Comparison of ENCODE assay signal across 16 cellular contexts in genomic region chr18:55706893-55707292, GRCh38.
A peak's percentile ranks its signal among the peaks of the same experiment; 100 is the strongest.
DNase-seq lines count a peak whose midpoint lies in the region; ATAC-seq, FAIRE-seq and TF ChIP-seq lines count a peak whose summit lies in the region.
"Had no signal": no experiment of that assay in that cellular context is flagged by ENCODE, and none has a peak within 500 bp of the region (broad histone marks: within the 10 kb centered on the region; RNA-seq: fewer than 3 reads in every experiment).

No MANE protein-coding gene starts in this region.

- H3K27ac ChIP-seq in AG04450 (ENCODE audit: low read depth, low read length) (no peak overlapping the region), K562 (ENCODE audit: extremely low read depth, low read depth, low read length) (no peak overlapping the region), spleen (no peak overlapping the region)
- H3K27ac ChIP-seq: prostate gland had no signal

- H2AFZ ChIP-seq in K562 (ENCODE audit: low read depth, low read length): no peak overlapping the region

- CTCF ChIA-PET in AG04450 (lab: Charles Lee): interaction anchor here (0.6 kb wide), 1 partner anchor 487 kb away, joined by 3 read pairs; no protein-coding TSS in a partner anchor
- CTCF ChIA-PET in K562 (lab: Yijun Ruan, JAX; ENCODE audit: low intra/inter-chr PET ratio): no interaction called here

- DNase-seq in AG04450 (ENCODE audit: low read depth, low spot score) (peak; percentile 51), HS-27A (ENCODE audit: low read depth) (peak; percentile 87), K562 (ENCODE audit: extremely low read depth in 1 of 4, low spot score in 3 of 4) (no peak), iris pigment epithelial cell (ENCODE audit: low read depth) (peak; percentile 81), Right ventricle myocardium superior (no peak), cortex of kidney (lab: John Stamatoyannopoulos, UW) (no peak), spleen (no peak), CD1c-positive myeloid dendritic cell (ENCODE audit: extremely low spot score) (no peak)
- DNase-seq: activated CD4-positive, alpha-beta T cell treated with anti-CD3 and anti-CD28 coated beads, Interleukin-2, amount 50 U/mL, for 1 hour; activated naive CD8-positive, alpha-beta T cell treated with anti-CD3 and anti-CD28 coated beads, Interleukin-2, amount 10 ng/mL, durations not matched to agents 7 days and 5 days; activated T-cell treated with anti-CD3 and anti-CD28 coated beads, Interleukin-2, amount 50 U/mL, for 4 hours; hippocampal formation; KBM-7; NCI-H1092 treated with DMSO at 0.1 percent for 48 hours; NCI-H345 had no signal

- no peaks in the 10 kb centered on the region for H3K79me2 ChIP-seq in K562 (ENCODE audit: control insufficient read depth, insufficient read depth, low read length)

- H4K20me1 ChIP-seq in K562 (replicated peaks; ENCODE audit: control insufficient read depth, insufficient read depth, low read length): no peaks in the 10 kb centered on the region

- H3K4me1 ChIP-seq in K562 (replicated peaks in 1 of 2; ENCODE audit: control insufficient read depth in 2 of 2, insufficient read depth in 2 of 2, low read length in 2 of 2) (no peaks in the 10 kb centered on the region), spleen (no peaks in the 10 kb centered on the region)
- H3K4me1 ChIP-seq: prostate gland had no signal

- peaks cover 3% of the 10 kb centered on the region; the same call in 1 of the 2 replicates for H3K9me3 ChIP-seq in AG04450 (ENCODE audit: control insufficient read depth, insufficient read depth, low read length)
- H3K9me3 ChIP-seq in K562 (replicated peaks; ENCODE audit: control insufficient read depth, insufficient read depth, low read depth, low read length): no peaks in the 10 kb centered on the region; the same call in 1 of the 2 replicates
- peaks cover 0 to 25% (median 16%) of the 10 kb centered on the region in 8 donors for H3K9me3 ChIP-seq in spleen
- H3K9me3 ChIP-seq: prostate gland had no signal

- in situ Hi-C loops in K562 (cut with MboI): no loop called here

- BruUV-seq in K562 (replicated peaks; lab: Mats Ljungman, UMichigan): no TSS peak

- no peak overlapping the region for H3K4me3 ChIP-seq in AG04450 (ENCODE audit: low read depth, low read length)
- H3K4me3 ChIP-seq in K562: no peak overlapping the region
- H3K4me3 ChIP-seq in spleen: no peak overlapping the region
- H3K4me3 ChIP-seq: prostate gland had no signal

- TF ChIP-seq CTCF in AG04450 (IDR thresholded peaks at IDR 0.05; ENCODE audit: low read depth, low read length) (no peak), K562 (IDR thresholded peaks at IDR 0.05 in 2 of 3, conservative IDR thresholded peaks at IDR 0.05 in 1 of 3; ENCODE audit: insufficient read depth in 2 of 3, low read depth in 1 of 3, low read length in 3 of 3) (no peak), spleen (IDR thresholded peaks at IDR 0.05 in 8 of 11, conservative IDR thresholded peaks at IDR 0.05 in 3 of 11) (no peak)

- intact Hi-C loops in K562 (cut with micrococcal nuclease): no loop called here
- intact Hi-C loops in Right ventricle myocardium superior (cut with DNase I): no loop called here
- intact Hi-C loops in spleen (cut with DNase I; ENCODE audit: low total_unique reads): no loop called here

- FAIRE-seq in K562 (lab: Jason Lieb, UNC): no peak

- no peak overlapping the region for H3K9ac ChIP-seq in K562 (ENCODE audit: insufficient read depth in 1 of 2, low read depth in 2 of 2, low read length in 2 of 2)

- ATAC-seq in K562 (no peak), Right ventricle myocardium superior (ENCODE audit: poor library complexity) (no peak)
- ATAC-seq: activated T-cell treated with anti-CD3 and anti-CD28 coated beads, Interleukin-2, amount 50 U/mL, for 4 hours had no signal

- no peak overlapping the region for H3K4me2 ChIP-seq in K562 (ENCODE audit: insufficient read depth, low read length)

- H3K36me3 ChIP-seq in K562 (ENCODE audit: control insufficient read depth, insufficient read depth, low read length) (no peaks in the 10 kb centered on the region), spleen (no peaks in the 10 kb centered on the region)
- H3K36me3 ChIP-seq: prostate gland had no signal

- TF ChIP-seq POLR2A in K562 (conservative IDR thresholded peaks at IDR 0.05): no peak
- no peak for TF ChIP-seq POLR2A in spleen (IDR thresholded peaks at IDR 0.05)

- WGBS in K562 (ENCODE audit: insufficient coverage, low coverage, missing lambda C conversion rate): 30% methylated on average over 3 of the region's 3 CpGs
- 71 to 86% (median 85%) methylated on average over 3 of the region's 3 CpGs for WGBS in spleen, 5 donors

- H3K27me3 ChIP-seq in AG04450 (ENCODE audit: control insufficient read depth, insufficient read depth, low read length) (no peaks in the 10 kb centered on the region), K562 (ENCODE audit: control insufficient read depth in 2 of 2, insufficient read depth in 2 of 2, low read length in 2 of 2) (no peaks in the 10 kb centered on the region), spleen (replicated peaks in 1 of 7) (no peaks in the 10 kb centered on the region)

- no peak for TF ChIP-seq EP300 in K562 (IDR thresholded peaks at IDR 0.05; ENCODE audit: low read length)

- POLR2A ChIA-PET in AG04450 (lab: Yijun Ruan, JAX) (no interaction called here), K562 (lab: Yijun Ruan, JAX) (no interaction called here)

- H3K9me1 ChIP-seq in K562 (ENCODE audit: control insufficient read depth, insufficient read depth, low read length): no peaks in the 10 kb centered on the region

- no peak for TF ChIP-seq RAD21 in K562 (CRISPR knock-in tag; conservative IDR thresholded peaks at IDR 0.05 in 1 of 2, IDR thresholded peaks at IDR 0.05 in 1 of 2)

TF ChIP-seq in K562, 482 proteins besides CTCF, POLR2A, EP300 and RAD21:
- TF ChIP-seq STAT5A (IDR thresholded peaks at IDR 0.05; ENCODE audit: borderline replicate concordance, low read length): no peak
- TF ChIP-seq RBM25 (IDR thresholded peaks at IDR 0.05; ENCODE audit: low read depth, low read length, severe bottlenecking): peak; percentile 60
- TF ChIP-seq HMG20B (CRISPR knock-in tag; IDR thresholded peaks at IDR 0.05): no peak
- TF ChIP-seq ZSCAN29 (IDR thresholded peaks at IDR 0.05): no peak
- no peak for TF ChIP-seq CHCHD3 (CRISPR knock-in tag; IDR thresholded peaks at IDR 0.05)
- no peak for TF ChIP-seq LCOR (CRISPR knock-in tag; IDR thresholded peaks at IDR 0.05)
- TF ChIP-seq ZNF224 (CRISPR knock-in tag; IDR thresholded peaks at IDR 0.05): no peak
- TF ChIP-seq ZBTB26 (CRISPR knock-in tag; IDR thresholded peaks at IDR 0.05): no peak
- no peak for TF ChIP-seq ZNF592 (IDR thresholded peaks at IDR 0.05)
- peak; percentile 40 for TF ChIP-seq ZFP36 (IDR thresholded peaks at IDR 0.05; ENCODE audit: low read depth, low read length, partially characterized antibody)
- no peak for TF ChIP-seq SMARCA5 (IDR thresholded peaks at IDR 0.05)
- no peak for TF ChIP-seq JUNB (CRISPR knock-in tag; conservative IDR thresholded peaks at IDR 0.05)
- TF ChIP-seq NR2C1 (IDR thresholded peaks at IDR 0.05): no peak
- TF ChIP-seq NR2C1 (tag; IDR thresholded peaks at IDR 0.05): no peak
TF ChIP-seq in K562: peak in this region for 2.

Comparison
In these comparisons a context has a peak if more than half of its experiments do, and no peak if none do; other contexts are left out.
1. DNase-seq: peak in AG04450 (single experiment), HS-27A (single experiment) and iris pigment epithelial cell (single experiment); none in K562 (0 of 4), Right ventricle myocardium superior (single experiment), cortex of kidney (single experiment), spleen (single experiment) and CD1c-positive myeloid dendritic cell (single experiment).